8 cellular contexts compared by ENCODE assay signal in the genomic region with DNA sequence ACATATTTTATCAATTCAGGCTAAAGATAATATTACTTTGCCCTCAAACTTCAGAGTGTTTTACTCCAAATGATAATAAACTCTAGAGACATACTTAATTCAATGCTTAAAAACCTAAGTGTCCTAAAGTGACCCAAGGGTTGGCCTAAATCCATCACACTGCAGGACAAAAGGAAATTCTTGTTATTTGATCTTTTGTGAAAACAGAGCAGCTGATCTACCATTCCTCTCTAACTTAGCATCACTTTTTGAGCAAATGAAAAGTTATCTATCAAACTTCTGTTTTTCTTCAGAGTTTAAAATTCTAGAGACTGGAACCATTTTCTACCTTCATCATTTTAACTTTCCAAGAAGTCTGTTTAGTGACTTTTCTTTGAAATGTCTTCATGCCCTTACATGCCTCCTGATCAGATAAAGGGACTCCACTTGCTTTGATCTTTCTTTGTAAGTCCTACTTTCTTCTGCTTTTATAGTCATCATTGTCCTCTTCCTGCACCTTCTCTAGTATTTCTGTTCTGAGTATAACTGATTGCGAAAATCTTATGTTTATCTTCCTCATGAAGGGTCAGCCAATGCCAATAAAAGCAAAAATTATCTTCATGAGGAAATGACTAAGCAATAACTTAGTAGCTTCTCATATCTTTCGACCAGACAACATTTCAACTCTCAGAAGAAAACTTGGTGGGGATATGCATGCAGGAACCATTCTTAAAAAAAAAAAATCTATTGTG.
DNase-seq lines count a peak whose midpoint lies in the region; ATAC-seq and TF ChIP-seq lines count a peak whose summit lies in the region.

No MANE protein-coding gene starts in this region.

- H3F3A ChIP-seq in Loucy (ENCODE audit: low read depth), result no peaks in the 10 kb centered on the region

- ATAC-seq in right lobe of liver, result peak; percentile 72 to 83 (median 74)
- ATAC-seq in HG02571 (IDR thresholded peaks at IDR 0.05; ENCODE audit: unreplicated experiment), result no peak

- H3K4me3 ChIP-seq in Loucy (ENCODE audit: low read length, poor library complexity, severe bottlenecking) (peak overlapping the region; percentile 4), right lobe of liver (no peak overlapping the region)

- no peak overlapping the region for H3K9ac ChIP-seq in Loucy (ENCODE audit: low read depth, low read length, poor library complexity, severe bottlenecking)

- 0% methylated on average over 2 of the region's 2 CpGs for WGBS in right lobe of liver (ENCODE audit: insufficient coverage, low coverage, low lambda C conversion rate, missing lambda C conversion rate)

- intact Hi-C loops in right lobe of liver (cut with DNase I), result no loop called here

- H3K4me1 ChIP-seq in Loucy (ENCODE audit: insufficient read depth, low read length, poor library complexity, severe bottlenecking), result peaks cover 30% of the 10 kb centered on the region
- H3K4me1 ChIP-seq in right lobe of liver, result peaks cover 0 to 43% (median 16%) of the 10 kb centered on the region in 4 donors

- no peaks in the 10 kb centered on the region for H3K9me3 ChIP-seq in Loucy (ENCODE audit: insufficient read depth, low read depth, low read length)
- H3K9me3 ChIP-seq in right lobe of liver, result no peaks in the 10 kb centered on the region

- H3K27ac ChIP-seq in right lobe of liver, result peak overlapping the region; percentile 3 to 49 (median 20)

- TF ChIP-seq POLR2A in right lobe of liver (IDR thresholded peaks at IDR 0.05), result no peak

- no peaks in the 10 kb centered on the region for H3K79me2 ChIP-seq in Loucy (ENCODE audit: insufficient read depth, low read length)

- DNase-seq in AG08396 (ENCODE audit: low spot score), result peak; percentile 13
- DNase-seq in astrocyte of the hippocampus (ENCODE audit: low read depth, low spot score), result peak; percentile 44
- DNase-seq in right lobe of liver, result no peak
- DNase-seq in effector CD8-positive, alpha-beta T cell (lab: John Stamatoyannopoulos, UW), result no peak
- no peak for DNase-seq in NCI-H2196 treated with DMSO at 0.1 percent for 48 hours (lab: John Stamatoyannopoulos, UW; ENCODE audit: unreplicated experiment)
- DNase-seq in stimulated activated CD4-positive, alpha-beta T cell treated with anti-CD3 and anti-CD28 coated beads, Interleukin-12 subunit alpha, Interleukin-12 subunit beta, amount 100 ng/mL, for 4 hours, result no peak

- TF ChIP-seq CTCF in Loucy (conservative IDR thresholded peaks at IDR 0.05; ENCODE audit: low read length) (no peak), right lobe of liver (IDR thresholded peaks at IDR 0.05) (no peak)

- H3K9me2 ChIP-seq in Loucy (replicated peaks; ENCODE audit: low read depth, low read length), result no peaks in the 10 kb centered on the region

- H3K27me3 ChIP-seq in Loucy (ENCODE audit: insufficient read depth, low read length, poor library complexity, severe bottlenecking) (no peaks in the 10 kb centered on the region), right lobe of liver (no peaks in the 10 kb centered on the region)

- no peaks in the 10 kb centered on the region for H4K20me1 ChIP-seq in Loucy (ENCODE audit: insufficient read depth, low read length, poor library complexity, severe bottlenecking)

- peak overlapping the region; percentile 45 for H3K4me2 ChIP-seq in Loucy (ENCODE audit: low read depth, low read length, poor library complexity, severe bottlenecking)

- no peaks in the 10 kb centered on the region for H3K36me3 ChIP-seq in Loucy (ENCODE audit: insufficient read depth, low read length)
- H3K36me3 ChIP-seq in right lobe of liver, result no peaks in the 10 kb centered on the region

- H2AFZ ChIP-seq in Loucy (ENCODE audit: low read length), result no peak overlapping the region

Comparison
In these comparisons a context has a peak if more than half of its experiments do, and no peak if none do; other contexts are left out.
1. DNase-seq: peak in AG08396 (single experiment) and astrocyte of the hippocampus (single experiment); none in right lobe of liver (0 of 3), effector CD8-positive, alpha-beta T cell (single experiment), NCI-H2196 treated with DMSO at 0.1 percent for 48 hours (single experiment) and stimulated activated CD4-positive, alpha-beta T cell treated with anti-CD3 and anti-CD28 coated beads, Interleukin-12 subunit alpha, Interleukin-12 subunit beta, amount 100 ng/mL, for 4 hours (single experiment).